Comparison of ENCODE assay signal across 13 cellular contexts in the genomic region with DNA sequence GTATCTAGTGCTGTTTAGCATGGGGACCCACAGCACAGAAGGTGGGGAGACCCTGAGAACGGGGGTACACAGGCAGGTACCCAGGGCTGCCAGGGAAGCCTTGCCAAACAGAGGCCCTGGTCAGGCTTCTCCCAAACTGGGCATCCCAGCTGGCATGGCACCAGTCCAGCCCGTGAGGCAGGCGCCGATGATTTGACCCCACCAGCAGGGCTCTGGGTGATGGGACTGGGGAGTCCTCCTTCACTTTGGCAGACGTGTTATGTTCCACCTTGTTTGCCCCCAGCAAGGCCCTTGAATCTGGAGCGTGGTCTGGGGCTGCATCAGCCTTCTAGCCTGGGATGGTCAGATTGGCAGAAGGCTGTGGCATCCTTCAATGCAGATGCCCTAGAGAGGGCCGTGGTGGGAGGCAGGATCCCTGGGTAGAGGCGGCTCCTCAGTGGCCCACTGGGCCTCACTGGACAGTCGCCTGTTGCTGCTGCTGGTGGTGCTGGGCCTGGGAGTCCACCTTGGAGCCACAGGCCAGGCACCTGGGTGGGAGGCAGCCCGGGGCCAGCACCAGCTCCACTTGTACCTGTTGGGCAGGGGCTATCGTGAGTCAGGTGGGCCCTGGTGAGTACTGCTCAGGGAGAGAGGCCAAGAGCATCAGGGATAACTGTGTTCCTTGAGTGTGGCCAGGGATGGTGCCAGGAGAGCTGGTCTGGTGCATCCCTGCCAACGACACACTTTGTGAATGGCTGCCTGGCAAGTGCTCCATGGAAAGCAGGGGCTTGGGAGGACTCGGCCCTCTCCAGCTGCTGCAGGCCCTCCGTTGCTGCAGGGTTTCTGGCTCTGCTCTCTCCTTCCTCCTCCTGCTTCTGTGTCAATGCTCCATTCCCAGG. TPM values are rescaled to one million over a fixed set of nuclear protein-coding genes. Genes with fewer than 3 reads are reported as not detected.
DNase-seq lines count a peak whose midpoint lies in the region; ATAC-seq, FAIRE-seq and TF ChIP-seq lines count a peak whose summit lies in the region.
"Had no signal": no experiment of that assay in that cellular context is flagged by ENCODE, and none has a peak within 500 bp of the region (broad histone marks: within the 10 kb centered on the region; RNA-seq: fewer than 3 reads in every experiment).

No MANE protein-coding gene starts in this region.

- peak overlapping the region; percentile 94 for H3K4me3 Mint-ChIP-seq in CD8-positive, alpha-beta T cell
- peak overlapping the region; percentile 47 for H3K4me3 Mint-ChIP-seq in activated naive CD8-positive, alpha-beta T cell treated with anti-CD3 and anti-CD28 coated beads, Interleukin-2, amount 10 ng/mL, durations not matched to agents 7 days and 5 days
- H3K4me3 Mint-ChIP-seq in naive thymus-derived CD8-positive, alpha-beta T cell = peak overlapping the region; percentile 86 to 99 (median 94)

- peaks cover 36% of the 10 kb centered on the region for H3K36me3 Mint-ChIP-seq in CD8-positive, alpha-beta T cell
- H3K36me3 Mint-ChIP-seq in activated naive CD8-positive, alpha-beta T cell treated with anti-CD3 and anti-CD28 coated beads, Interleukin-2, amount 10 ng/mL, durations not matched to agents 7 days and 5 days = peaks cover 10% of the 10 kb centered on the region
- peaks cover 0 to 14% (median 0%) of the 10 kb centered on the region in 3 donors for H3K36me3 Mint-ChIP-seq in naive thymus-derived CD8-positive, alpha-beta T cell

- no peak overlapping the region for H3K27ac ChIP-seq in CD8-positive, alpha-beta T cell (ENCODE audit: low read depth, low read length)
- H3K27ac ChIP-seq in Karpas-422 (ENCODE audit: low read length) (peak overlapping the region; percentile 99), colonic mucosa (no peak overlapping the region)
- H3K27ac ChIP-seq: ascending aorta had no signal

- H3K4me3 ChIP-seq in CD8-positive, alpha-beta T cell (ENCODE audit: low read depth, low read length) = no peak overlapping the region
- H3K4me3 ChIP-seq in Karpas-422 (ENCODE audit: low read length) (peak overlapping the region; percentile 78; the same call in 1 of the 2 replicates), colonic mucosa (no peak overlapping the region)
- H3K4me3 ChIP-seq: ascending aorta had no signal

- no peak overlapping the region for H2AFZ ChIP-seq in Karpas-422 (ENCODE audit: low read length)

- H3K27me3 Mint-ChIP-seq in CD8-positive, alpha-beta T cell (ENCODE audit: low read depth) = no peaks in the 10 kb centered on the region
- no peaks in the 10 kb centered on the region for H3K27me3 Mint-ChIP-seq in activated naive CD8-positive, alpha-beta T cell treated with anti-CD3 and anti-CD28 coated beads, Interleukin-2, amount 10 ng/mL, durations not matched to agents 7 days and 5 days
- H3K27me3 Mint-ChIP-seq in naive thymus-derived CD8-positive, alpha-beta T cell = no peaks in the 10 kb centered on the region

- H3K9me3 Mint-ChIP-seq in CD8-positive, alpha-beta T cell = no peaks in the 10 kb centered on the region
- no peaks in the 10 kb centered on the region for H3K9me3 Mint-ChIP-seq in activated naive CD8-positive, alpha-beta T cell treated with anti-CD3 and anti-CD28 coated beads, Interleukin-2, amount 10 ng/mL, durations not matched to agents 7 days and 5 days
- H3K9me3 Mint-ChIP-seq in naive thymus-derived CD8-positive, alpha-beta T cell = no peaks in the 10 kb centered on the region

- H3K9me2 ChIP-seq in Karpas-422 (replicated peaks; ENCODE audit: insufficient read depth, low read length) = no peaks in the 10 kb centered on the region

- peaks cover 88% of the 10 kb centered on the region for H3K4me1 Mint-ChIP-seq in CD8-positive, alpha-beta T cell (ENCODE audit: low read depth)
- peaks cover 75% of the 10 kb centered on the region for H3K4me1 Mint-ChIP-seq in activated naive CD8-positive, alpha-beta T cell treated with anti-CD3 and anti-CD28 coated beads, Interleukin-2, amount 10 ng/mL, durations not matched to agents 7 days and 5 days
- peaks cover 56 to 96% (median 91%) of the 10 kb centered on the region in 4 donors for H3K4me1 Mint-ChIP-seq in naive thymus-derived CD8-positive, alpha-beta T cell

- POLR2A ChIA-PET in CD8-positive, alpha-beta T cell (lab: Charles Lee) = interaction anchor here (1.0 kb wide), 1 partner anchor 124 kb away, joined by 4 read pairs; a partner anchor contains a TSS
- POLR2A ChIA-PET in activated naive CD8-positive, alpha-beta T cell treated with anti-CD3 and anti-CD28 coated beads, Interleukin-2, amount 10 ng/mL, durations not matched to agents 7 days and 5 days (lab: Charles Lee) = no interaction called here
- POLR2A ChIA-PET in naive thymus-derived CD8-positive, alpha-beta T cell (lab: Charles Lee) = interaction anchor here (1.7 kb wide), 1 partner anchor 9 kb away, joined by 8 read pairs; no protein-coding TSS in a partner anchor

- no peaks in the 10 kb centered on the region for H4K20me1 ChIP-seq in Karpas-422 (ENCODE audit: insufficient read depth, low read depth, low read length)

- H3K36me3 ChIP-seq in CD8-positive, alpha-beta T cell (ENCODE audit: insufficient read depth, low read length) = peaks cover 4% of the 10 kb centered on the region
- H3K36me3 ChIP-seq in Karpas-422 (ENCODE audit: insufficient read depth, low read length) = no peaks in the 10 kb centered on the region
- no peaks in the 10 kb centered on the region for H3K36me3 ChIP-seq in colonic mucosa
- H3K36me3 ChIP-seq: ascending aorta had no signal

- H3K79me2 ChIP-seq in Karpas-422 (ENCODE audit: low read length) = peaks cover 53% of the 10 kb centered on the region

- H3K27ac Mint-ChIP-seq in CD8-positive, alpha-beta T cell = peak overlapping the region; percentile 95
- peak overlapping the region; percentile 89 for H3K27ac Mint-ChIP-seq in activated naive CD8-positive, alpha-beta T cell treated with anti-CD3 and anti-CD28 coated beads, Interleukin-2, amount 10 ng/mL, durations not matched to agents 7 days and 5 days
- peak overlapping the region; percentile 89 to 100 (median 96) for H3K27ac Mint-ChIP-seq in naive thymus-derived CD8-positive, alpha-beta T cell

- no peak for ATAC-seq in CD8-positive, alpha-beta T cell
- no peak for ATAC-seq in activated naive CD8-positive, alpha-beta T cell treated with anti-CD3 and anti-CD28 coated beads, Interleukin-2, amount 10 ng/mL, durations not matched to agents 7 days and 5 days (ENCODE audit: low read depth)
- no peak for ATAC-seq in naive thymus-derived CD8-positive, alpha-beta T cell

- no peaks in the 10 kb centered on the region for H3K9me3 ChIP-seq in CD8-positive, alpha-beta T cell (ENCODE audit: low read length)
- H3K9me3 ChIP-seq in Karpas-422 (ENCODE audit: low read length) = no peaks in the 10 kb centered on the region
- no peaks in the 10 kb centered on the region for H3K9me3 ChIP-seq in colonic mucosa
- H3K9me3 ChIP-seq: ascending aorta had no signal

- intact Hi-C loops in CD8-positive, alpha-beta T cell (cut with DNase I, micrococcal nuclease) = no loop called here
- intact Hi-C loops in colonic mucosa (cut with DNase I) = no loop called here

- peaks cover 88% of the 10 kb centered on the region for H3K4me1 ChIP-seq in CD8-positive, alpha-beta T cell (ENCODE audit: insufficient read depth, low read length)
- peaks cover 99% of the 10 kb centered on the region for H3K4me1 ChIP-seq in Karpas-422 (ENCODE audit: low read length)
- peaks cover 8% of the 10 kb centered on the region for H3K4me1 ChIP-seq in colonic mucosa

- FAIRE-seq in GM12891 (lab: Jason Lieb, UNC) = no peak

- no peak for TF ChIP-seq CTCF in CD8-positive, alpha-beta T cell (IDR thresholded peaks at IDR 0.05)
- TF ChIP-seq CTCF in colonic mucosa (IDR thresholded peaks at IDR 0.05) = no peak

- no peak for DNase-seq in CD8-positive, alpha-beta T cell
- DNase-seq in Karpas-422 = no peak
- peak; percentile 34 for DNase-seq in activated naive CD8-positive, alpha-beta T cell treated with anti-CD3 and anti-CD28 coated beads, Interleukin-2, amount 10 ng/mL, durations not matched to agents 7 days and 5 days
- peak in 1 of 10 donors; percentile 28 for DNase-seq in naive thymus-derived CD8-positive, alpha-beta T cell
- DNase-seq in MV-4-11 (lab: John Stamatoyannopoulos, UW) = no peak
- no peak for DNase-seq in colonic mucosa
- no peak for DNase-seq in GM12891 (ENCODE audit: insufficient read length, low spot score)
- DNase-seq: Calu3; GOT3; mesendoderm; NCI-H1436 treated with DMSO at 0.1 percent for 48 hours; stimulated activated CD4-positive, alpha-beta T cell treated with anti-CD3 and anti-CD28 coated beads, Interleukin-2, amount 100 ng/mL, for 48 hours had no signal

- CTCF ChIA-PET in CD8-positive, alpha-beta T cell (lab: Charles Lee) = interaction anchor here (1.2 to 2.3 kb wide), 2 partner anchors 21 to 72 kb away, joined by 3 to 6 read pairs; no protein-coding TSS in a partner anchor

- TF ChIP-seq POLR2A in GM12891 (IDR thresholded peaks at IDR 0.05; ENCODE audit: low read depth, low read length) = no peak

- H3K27me3 ChIP-seq in CD8-positive, alpha-beta T cell (ENCODE audit: insufficient read depth, low read length) = no peaks in the 10 kb centered on the region
- H3K27me3 ChIP-seq in Karpas-422 (ENCODE audit: low read length) (no peaks in the 10 kb centered on the region), colonic mucosa (no peaks in the 10 kb centered on the region)
- H3K27me3 ChIP-seq: ascending aorta had no signal

- H3K4me2 ChIP-seq in Karpas-422 (ENCODE audit: low read depth, low read length, poor library complexity, severe bottlenecking) = peak overlapping the region; percentile 85

- peak overlapping the region; percentile 87 for H3K9ac ChIP-seq in Karpas-422 (ENCODE audit: low read length)
- H3K9ac ChIP-seq in colonic mucosa (ENCODE audit: low read depth in 2 of 2, low read length in 2 of 2) = no peak overlapping the region

TF ChIP-seq in GM12891, 5 proteins besides CTCF, POLR2A, EP300 and RAD21:
- TF ChIP-seq POLR2AphosphoS5 (IDR thresholded peaks at IDR 0.05; ENCODE audit: low read depth, low read length) (no peak), TAF1 (IDR thresholded peaks at IDR 0.05; ENCODE audit: low read depth, low read length) (no peak), PAX5 (IDR thresholded peaks at IDR 0.05; ENCODE audit: insufficient read depth, low read length, severe bottlenecking) (no peak), SPI1 (IDR thresholded peaks at IDR 0.05; ENCODE audit: low read depth, low read length) (no peak), POU2F2 (IDR thresholded peaks at IDR 0.05; ENCODE audit: low read depth, low read length) (no peak)
TF ChIP-seq in GM12891: peak in this region for 0.

RNA-seq across cellular contexts. Expression of a gene that starts 3.3 kb away (rescaled TPM):
- total RNA-seq in CD8-positive, alpha-beta T cell = 10 to 100 TPM; 15.9 to 17.2 TPM
- total RNA-seq in Karpas-422 (2014; rRNA removed; shearing (Covaris generic); ENCODE audit: low replicate concordance) = 65.9 and 86.7 TPM in 2 replicates
- 10 to 100 TPM; 29.1 to 30.3 TPM for total RNA-seq in activated naive CD8-positive, alpha-beta T cell treated with anti-CD3 and anti-CD28 coated beads, Interleukin-2, amount 10 ng/mL, durations not matched to agents 7 days and 5 days
- total RNA-seq in naive thymus-derived CD8-positive, alpha-beta T cell = 10 to 100 TPM; 29.2 to 34.6 TPM
- polyA plus RNA-seq in naive thymus-derived CD8-positive, alpha-beta T cell = 100 to 1,000 TPM in 1 of 3 donors, 10 to 100 TPM in 2; 58.7 to 105 (median 80.7) TPM
- total RNA-seq in colonic mucosa = 1 to 10 TPM; 1.5 to 2.5 TPM
- 15.5 TPM for polyA plus RNA-seq in GM12891 (2012; ENCODE audit: low read depth, missing spikeins)

Comparison
In these comparisons a context has a peak if more than half of its experiments do, and no peak if none do; other contexts are left out.
1. RNA of a gene that starts 3.3 kb away (total RNA-seq): 65.9 to 86.7 TPM in Karpas-422, 29.2 to 34.6 TPM in naive thymus-derived CD8-positive, alpha-beta T cell, 29.1 to 30.3 TPM in activated naive CD8-positive, alpha-beta T cell treated with anti-CD3 and anti-CD28 coated beads, Interleukin-2, amount 10 ng/mL, durations not matched to agents 7 days and 5 days and 15.9 to 17.2 TPM in CD8-positive, alpha-beta T cell; 1.5 to 2.5 TPM in colonic mucosa; every median in the first group is over 4 times any median in the second.
2. Peak in every context shown above with its lines, with median percentiles within 50 percentile points of each other: H3K27ac Mint-ChIP-seq and H3K4me3 Mint-ChIP-seq.